Comparison of ENCODE assay signal across 8 cellular contexts in genomic region chr9:129624168-129624759, GRCh38. TPM values are rescaled to one million over a fixed set of nuclear protein-coding genes. Genes with fewer than 3 reads are reported as not detected.
DNase-seq lines count a peak whose midpoint lies in the region; ATAC-seq, FAIRE-seq and TF ChIP-seq lines count a peak whose summit lies in the region.

No MANE protein-coding gene starts in this region.

- peaks cover 6% of the 10 kb centered on the region for H3K27me3 ChIP-seq in CD4-positive, CD25-positive, alpha-beta regulatory T cell (ENCODE audit: control insufficient read depth, insufficient read depth, low read length)
- H3K27me3 ChIP-seq in small intestine (ENCODE audit: control insufficient read depth in 2 of 2, insufficient read depth in 2 of 2, low read length in 2 of 2) = peaks cover 0 to 3% of the 10 kb centered on the region in 2 donors

- H3K36me3 ChIP-seq in CD4-positive, CD25-positive, alpha-beta regulatory T cell (ENCODE audit: control insufficient read depth, insufficient read depth, low read length) = no peaks in the 10 kb centered on the region
- no peaks in the 10 kb centered on the region for H3K36me3 ChIP-seq in small intestine (ENCODE audit: control insufficient read depth in 2 of 2, insufficient read depth in 2 of 2, low read length in 2 of 2)

- peak overlapping the region; percentile 80 to 95 (median 91) for H3K27ac Mint-ChIP-seq in CD4-positive, CD25-positive, alpha-beta regulatory T cell
- peak overlapping the region; percentile 96 for H3K27ac Mint-ChIP-seq in activated T-helper 2 cell treated with anti-CD3 and anti-CD28 coated beads, Interferon-gamma antibody, Interleukin-2, Interleukin-4, amounts not matched to agents 10 μg/mL and 5 μg/mL and 100 μg/mL, durations not matched to agents 14 hours and 24 hours and 36 hours

- no peaks in the 10 kb centered on the region for H3K9me3 ChIP-seq in CD4-positive, CD25-positive, alpha-beta regulatory T cell (ENCODE audit: control insufficient read depth in 2 of 2, low read length in 2 of 2)
- H3K9me3 ChIP-seq in small intestine (ENCODE audit: control insufficient read depth, low read depth) = no peaks in the 10 kb centered on the region

- 30 to 38% (median 35%) methylated on average over 12 of the region's 12 CpGs for WGBS in small intestine, 3 donors

- no peak for ATAC-seq in CD4-positive, CD25-positive, alpha-beta regulatory T cell (ENCODE audit: low read depth in 2 of 2)
- ATAC-seq in HG03045 (IDR thresholded peaks at IDR 0.05; ENCODE audit: unreplicated experiment) = no peak

- POLR2A ChIA-PET in RWPE1 (lab: Yijun Ruan, JAX; ENCODE audit: low non-redundant PET) = interaction anchor here (1.2 kb wide), 1 partner anchor 447 kb away, joined by 3 read pairs; the partner anchor contains the start of gene IER5L

- peaks cover 0 to 2% (median 0%) of the 10 kb centered on the region in 7 donors for H3K9me3 Mint-ChIP-seq in CD4-positive, CD25-positive, alpha-beta regulatory T cell
- H3K9me3 Mint-ChIP-seq in activated T-helper 2 cell treated with anti-CD3 and anti-CD28 coated beads, Interferon-gamma antibody, Interleukin-2, Interleukin-4, amounts not matched to agents 10 μg/mL and 5 μg/mL and 100 μg/mL, durations not matched to agents 14 hours and 24 hours and 36 hours = no peaks in the 10 kb centered on the region

- CTCF ChIA-PET in RWPE1 (lab: Yijun Ruan, JAX) = interaction anchor here (0.6 to 4.5 kb wide), 31 partner anchors 9 to 609 kb away, joined by 3 to 33 read pairs (median 4); partner anchors contain the start of genes DOLPP1 and IER5L

- peak overlapping the region; percentile 94 for H3K27ac ChIP-seq in CD4-positive, CD25-positive, alpha-beta regulatory T cell (ENCODE audit: insufficient read depth, low read length, poor library complexity, severe bottlenecking)
- H3K27ac ChIP-seq in RWPE1 = peak overlapping the region; percentile 80
- H3K27ac ChIP-seq in small intestine (ENCODE audit: low read depth in 1 of 2, low read length in 1 of 2) = peak overlapping the region in 1 of 2 donors; percentile 28

- peaks cover 46% of the 10 kb centered on the region for H3K27me3 Mint-ChIP-seq in CD4-positive, CD25-positive, alpha-beta regulatory T cell
- H3K27me3 Mint-ChIP-seq in activated T-helper 2 cell treated with anti-CD3 and anti-CD28 coated beads, Interferon-gamma antibody, Interleukin-2, Interleukin-4, amounts not matched to agents 10 μg/mL and 5 μg/mL and 100 μg/mL, durations not matched to agents 14 hours and 24 hours and 36 hours (ENCODE audit: low read depth) = peaks cover 15% of the 10 kb centered on the region

- H3K4me3 Mint-ChIP-seq in CD4-positive, CD25-positive, alpha-beta regulatory T cell = peak overlapping the region; percentile 87 to 93 (median 90)
- peak overlapping the region; percentile 85 for H3K4me3 Mint-ChIP-seq in activated T-helper 2 cell treated with anti-CD3 and anti-CD28 coated beads, Interferon-gamma antibody, Interleukin-2, Interleukin-4, amounts not matched to agents 10 μg/mL and 5 μg/mL and 100 μg/mL, durations not matched to agents 14 hours and 24 hours and 36 hours (ENCODE audit: low read depth)

- no peaks in the 10 kb centered on the region for H3K36me3 Mint-ChIP-seq in CD4-positive, CD25-positive, alpha-beta regulatory T cell
- peaks cover 16% of the 10 kb centered on the region for H3K36me3 Mint-ChIP-seq in activated T-helper 2 cell treated with anti-CD3 and anti-CD28 coated beads, Interferon-gamma antibody, Interleukin-2, Interleukin-4, amounts not matched to agents 10 μg/mL and 5 μg/mL and 100 μg/mL, durations not matched to agents 14 hours and 24 hours and 36 hours (ENCODE audit: low read depth)

- peak; percentile 45 to 72 (median 56) for DNase-seq in CD4-positive, CD25-positive, alpha-beta regulatory T cell
- DNase-seq in HK-2 (ENCODE audit: unreplicated experiment) = peak; percentile 65
- peak; percentile 81 for DNase-seq in RWPE1 (ENCODE audit: low spot score)
- peak; percentile 64 for DNase-seq in activated T-helper 2 cell treated with anti-CD3 and anti-CD28 coated beads, Interferon-gamma antibody, Interleukin-2, Interleukin-4, amounts not matched to agents 10 μg/mL and 5 μg/mL and 100 μg/mL, durations not matched to agents 14 hours and 24 hours and 36 hours (ENCODE audit: low spot score)
- peak; percentile 48 for DNase-seq in foreskin melanocyte
- DNase-seq in small intestine = peak; percentile 45
- no peak for DNase-seq in NCI-H187 (lab: John Stamatoyannopoulos, UW)

- no peak overlapping the region for H3K4me3 ChIP-seq in CD4-positive, CD25-positive, alpha-beta regulatory T cell (ENCODE audit: low read depth, low read length)
- H3K4me3 ChIP-seq in small intestine (ENCODE audit: low read depth in 1 of 2, low read length in 2 of 2) = no peak overlapping the region

- H3K4me1 ChIP-seq in CD4-positive, CD25-positive, alpha-beta regulatory T cell (ENCODE audit: control insufficient read depth, insufficient read depth, low read length, poor library complexity, severe bottlenecking) = peaks cover 52% of the 10 kb centered on the region
- H3K4me1 ChIP-seq in small intestine (ENCODE audit: control insufficient read depth in 2 of 2, insufficient read depth in 1 of 2, low read depth in 1 of 2, low read length in 1 of 2) = peaks cover 4 to 5% of the 10 kb centered on the region in 2 donors

- peak; percentile 98 for TF ChIP-seq CTCF in RWPE1 (conservative IDR thresholded peaks at IDR 0.05; ENCODE audit: low read depth)

- no peak for FAIRE-seq in small intestine (lab: Jason Lieb, UNC)

- intact Hi-C loops in activated T-helper 2 cell treated with anti-CD3 and anti-CD28 coated beads, Interferon-gamma antibody, Interleukin-2, Interleukin-4, amounts not matched to agents 10 μg/mL and 5 μg/mL and 100 μg/mL, durations not matched to agents 14 hours and 24 hours and 36 hours (cut with micrococcal nuclease) = loop anchor here (1.0 to 10.0 kb wide), 2 partner anchors 13 to 139 kb away; no protein-coding TSS in a partner anchor

- H3K4me1 Mint-ChIP-seq in CD4-positive, CD25-positive, alpha-beta regulatory T cell = peaks cover 17 to 55% (median 39%) of the 10 kb centered on the region in 4 donors
- H3K4me1 Mint-ChIP-seq in activated T-helper 2 cell treated with anti-CD3 and anti-CD28 coated beads, Interferon-gamma antibody, Interleukin-2, Interleukin-4, amounts not matched to agents 10 μg/mL and 5 μg/mL and 100 μg/mL, durations not matched to agents 14 hours and 24 hours and 36 hours (ENCODE audit: low read depth) = peaks cover 35% of the 10 kb centered on the region

RNA-seq across cellular contexts. Expression of gene NTMT1, which starts 1.7 kb away (rescaled TPM):
- 37.4 TPM for total RNA-seq in CD4-positive, CD25-positive, alpha-beta regulatory T cell
- 10 to 100 TPM; 41.9 to 56.7 (median 52.8) TPM for polyA plus RNA-seq in CD4-positive, CD25-positive, alpha-beta regulatory T cell
- total RNA-seq in activated T-helper 2 cell treated with anti-CD3 and anti-CD28 coated beads, Interferon-gamma antibody, Interleukin-2, Interleukin-4, amounts not matched to agents 10 μg/mL and 5 μg/mL and 100 μg/mL, durations not matched to agents 14 hours and 24 hours and 36 hours = 58.4 and 61.5 TPM in 2 replicates
- 10 to 100 TPM; 42.5 to 64.3 (median 43.2) TPM for polyA plus RNA-seq in small intestine

RNA-seq across cellular contexts. Expression of gene C9orf50, which starts 3.4 kb away (rescaled TPM):
- not detected for total RNA-seq in CD4-positive, CD25-positive, alpha-beta regulatory T cell
- polyA plus RNA-seq in CD4-positive, CD25-positive, alpha-beta regulatory T cell = not detected
- not detected in 2 replicates for total RNA-seq in activated T-helper 2 cell treated with anti-CD3 and anti-CD28 coated beads, Interferon-gamma antibody, Interleukin-2, Interleukin-4, amounts not matched to agents 10 μg/mL and 5 μg/mL and 100 μg/mL, durations not matched to agents 14 hours and 24 hours and 36 hours
- under 1 TPM in 1 of 3 donors, not detected in 2; 0.09 TPM for polyA plus RNA-seq in small intestine

RNA-seq across cellular contexts. Expression of gene ASB6, which starts 17.7 kb away (rescaled TPM):
- total RNA-seq in CD4-positive, CD25-positive, alpha-beta regulatory T cell = 27.8 TPM
- polyA plus RNA-seq in CD4-positive, CD25-positive, alpha-beta regulatory T cell = 10 to 100 TPM; 21.7 to 26.9 (median 23.7) TPM
- total RNA-seq in activated T-helper 2 cell treated with anti-CD3 and anti-CD28 coated beads, Interferon-gamma antibody, Interleukin-2, Interleukin-4, amounts not matched to agents 10 μg/mL and 5 μg/mL and 100 μg/mL, durations not matched to agents 14 hours and 24 hours and 36 hours = 21.4 and 22.1 TPM in 2 replicates
- 10 to 100 TPM; 11.9 to 14.9 (median 14.1) TPM for polyA plus RNA-seq in small intestine

RNA-seq across cellular contexts. Expression of gene PRRX2, which starts 41.2 kb away (rescaled TPM):
- total RNA-seq in CD4-positive, CD25-positive, alpha-beta regulatory T cell = not detected
- not detected for polyA plus RNA-seq in CD4-positive, CD25-positive, alpha-beta regulatory T cell
- 5.0 and 5.1 TPM in 2 replicates for total RNA-seq in activated T-helper 2 cell treated with anti-CD3 and anti-CD28 coated beads, Interferon-gamma antibody, Interleukin-2, Interleukin-4, amounts not matched to agents 10 μg/mL and 5 μg/mL and 100 μg/mL, durations not matched to agents 14 hours and 24 hours and 36 hours
- polyA plus RNA-seq in small intestine = 1 to 10 TPM in 1 of 3 donors, not detected in 2; 1.8 TPM

Comparison
In these comparisons a context has a peak if more than half of its experiments do, and no peak if none do; other contexts are left out.
1. DNase-seq: peak in CD4-positive, CD25-positive, alpha-beta regulatory T cell (3 of 3), HK-2 (single experiment), RWPE1 (single experiment), activated T-helper 2 cell treated with anti-CD3 and anti-CD28 coated beads, Interferon-gamma antibody, Interleukin-2, Interleukin-4, amounts not matched to agents 10 μg/mL and 5 μg/mL and 100 μg/mL, durations not matched to agents 14 hours and 24 hours and 36 hours (single experiment), foreskin melanocyte (single experiment) and small intestine (single experiment); none in NCI-H187 (0 of 2).